13 cellular contexts compared by ENCODE assay signal in genomic region chr7:150340875-150341262, GRCh38. TPM values are rescaled to one million over a fixed set of nuclear protein-coding genes. Genes with fewer than 3 reads are reported as not detected.
DNase-seq lines count a peak whose midpoint lies in the region; ATAC-seq and TF ChIP-seq lines count a peak whose summit lies in the region.
"Had no signal": no experiment of that assay in that cellular context is flagged by ENCODE, and none has a peak within 500 bp of the region (broad histone marks: within the 10 kb centered on the region; RNA-seq: fewer than 3 reads in every experiment).

No MANE protein-coding gene starts in this region.

- no peak for TF ChIP-seq POLR2A in vagina (IDR thresholded peaks at IDR 0.05)

- H3K27ac ChIP-seq in cardiac muscle cell (no peak overlapping the region), iPS-18a (ENCODE audit: low read length) (no peak overlapping the region), parathyroid adenoma (peak overlapping the region; percentile 78), vagina (peak overlapping the region; percentile 90)
- H3K27ac ChIP-seq: A549 had no signal

- H3K4me1 ChIP-seq in cardiac muscle cell (ENCODE audit: low read depth) = peaks cover 4% of the 10 kb centered on the region
- peaks cover 14% of the 10 kb centered on the region for H3K4me1 ChIP-seq in iPS-18a (ENCODE audit: control insufficient read depth, low read depth, low read length)
- peaks cover 16% of the 10 kb centered on the region for H3K4me1 ChIP-seq in parathyroid adenoma
- peaks cover 44% of the 10 kb centered on the region for H3K4me1 ChIP-seq in vagina
- H3K4me1 ChIP-seq: A549, HAP-1 had no signal

- no peak for ATAC-seq in stimulated activated effector memory CD8-positive, alpha-beta T cell treated with anti-CD3 and anti-CD28 coated beads, Interleukin-12 subunit alpha, Interleukin-12 subunit beta, amount 100 ng/mL, for 72 hours
- ATAC-seq in HG03097 (IDR thresholded peaks at IDR 0.05; ENCODE audit: low FRiP score, unreplicated experiment) = no peak
- ATAC-seq: A549 had no signal

- H3K79me2 ChIP-seq in parathyroid adenoma = no peaks in the 10 kb centered on the region

- H3K36me3 ChIP-seq in cardiac muscle cell (no peaks in the 10 kb centered on the region), iPS-18a (ENCODE audit: control insufficient read depth, low read depth, low read length) (peaks cover 7% of the 10 kb centered on the region), parathyroid adenoma (ENCODE audit: control insufficient read depth, insufficient read depth, low read length) (no peaks in the 10 kb centered on the region), vagina (no peaks in the 10 kb centered on the region)
- H3K36me3 ChIP-seq: HAP-1 had no signal

- H3K4me3 ChIP-seq in cardiac muscle cell (peak overlapping the region; percentile 0), iPS-18a (ENCODE audit: low read length) (peak overlapping the region; percentile 77), parathyroid adenoma (ENCODE audit: low read depth, low read length) (peak overlapping the region; percentile 77), vagina (peak overlapping the region; percentile 65 to 69)
- H3K4me3 ChIP-seq: A549, HAP-1 had no signal

- DNase-seq in cardiac muscle cell (ENCODE audit: low read depth in 1 of 2, low spot score in 1 of 2) (no peak), cardiac septum (ENCODE audit: low spot score) (no peak), vagina (ENCODE audit: extremely low spot score in 2 of 2) (no peak), SW 1271 (lab: John Stamatoyannopoulos, UW) (no peak)
- DNase-seq in stimulated activated effector memory CD8-positive, alpha-beta T cell treated with anti-CD3 and anti-CD28 coated beads, Interleukin-12 subunit alpha, Interleukin-12 subunit beta, amount 100 ng/mL, for 72 hours (ENCODE audit: low spot score in 2 of 2) = no peak
- DNase-seq: DND-41, NCI-H1048 had no signal

- intact Hi-C loops in cardiac septum (cut with DNase I) = loop anchor here (5.0 kb wide), 1 partner anchor 46 kb away; no protein-coding TSS in a partner anchor
- intact Hi-C loops in vagina (cut with DNase I) = no loop called here

- H3K9me3 ChIP-seq in cardiac muscle cell (ENCODE audit: low read depth) (no peaks in the 10 kb centered on the region), iPS-18a (ENCODE audit: control insufficient read depth, low read depth, low read length) (peaks cover 8% of the 10 kb centered on the region), parathyroid adenoma (ENCODE audit: control insufficient read depth, low read length) (no peaks in the 10 kb centered on the region), vagina (no peaks in the 10 kb centered on the region)
- H3K9me3 ChIP-seq: HAP-1 had no signal

- no peak overlapping the region for H3K4me3 Mint-ChIP-seq in stimulated activated effector memory CD8-positive, alpha-beta T cell treated with anti-CD3 and anti-CD28 coated beads, Interleukin-12 subunit alpha, Interleukin-12 subunit beta, amount 100 ng/mL, for 72 hours

- H3K4me1 Mint-ChIP-seq in stimulated activated effector memory CD8-positive, alpha-beta T cell treated with anti-CD3 and anti-CD28 coated beads, Interleukin-12 subunit alpha, Interleukin-12 subunit beta, amount 100 ng/mL, for 72 hours = peaks cover 21% of the 10 kb centered on the region

- no peak overlapping the region for H3K27ac Mint-ChIP-seq in stimulated activated effector memory CD8-positive, alpha-beta T cell treated with anti-CD3 and anti-CD28 coated beads, Interleukin-12 subunit alpha, Interleukin-12 subunit beta, amount 100 ng/mL, for 72 hours

- peak overlapping the region; percentile 65 for H3K9ac ChIP-seq in iPS-18a (ENCODE audit: low read length)
- H3K9ac ChIP-seq in parathyroid adenoma = peak overlapping the region; percentile 9

- H3K4me2 ChIP-seq in parathyroid adenoma (ENCODE audit: low read length) = peak overlapping the region; percentile 80
- H3K4me2 ChIP-seq: A549 had no signal

- no peaks in the 10 kb centered on the region for H3K9me3 Mint-ChIP-seq in stimulated activated effector memory CD8-positive, alpha-beta T cell treated with anti-CD3 and anti-CD28 coated beads, Interleukin-12 subunit alpha, Interleukin-12 subunit beta, amount 100 ng/mL, for 72 hours

- peaks cover 42% of the 10 kb centered on the region for H3K27me3 ChIP-seq in cardiac muscle cell
- peaks cover 39% of the 10 kb centered on the region for H3K27me3 ChIP-seq in iPS-18a (ENCODE audit: control insufficient read depth, insufficient read depth, low read length)
- no peaks in the 10 kb centered on the region for H3K27me3 ChIP-seq in parathyroid adenoma (ENCODE audit: control insufficient read depth, insufficient read depth, low read length)
- no peaks in the 10 kb centered on the region for H3K27me3 ChIP-seq in vagina

- H2AFZ ChIP-seq in parathyroid adenoma = peak overlapping the region; percentile 71

- peaks cover 15% of the 10 kb centered on the region for H3K36me3 Mint-ChIP-seq in stimulated activated effector memory CD8-positive, alpha-beta T cell treated with anti-CD3 and anti-CD28 coated beads, Interleukin-12 subunit alpha, Interleukin-12 subunit beta, amount 100 ng/mL, for 72 hours

- TF ChIP-seq CTCF in cardiac muscle cell (IDR thresholded peaks at IDR 0.05; ENCODE audit: low read depth, low read length) = no peak
- TF ChIP-seq CTCF in parathyroid adenoma (IDR thresholded peaks at IDR 0.05) = no peak
- TF ChIP-seq CTCF in vagina (IDR thresholded peaks at IDR 0.05) = no peak

RNA-seq across cellular contexts. Expression of gene RARRES2, which starts 0.6 kb away (rescaled TPM):
- total RNA-seq in cardiac muscle cell (4.2 and 5.5 TPM in 2 replicates), cardiac septum (10.6 TPM), vagina (305 TPM)
- polyA plus RNA-seq in cardiac muscle cell = 5.7 and 8.3 TPM in 2 replicates
- total RNA-seq: T-helper 2 cell treated with Interferon-gamma antibody and Interleukin-4, amounts not matched to agents 100 ng/mL and 5 ng/mL, for 36 hours had no signal
- polyA plus RNA-seq: A549 had no signal

RNA-seq across cellular contexts. Expression of gene ACTR3C, which starts 17.5 kb away (rescaled TPM):
- total RNA-seq in cardiac muscle cell (1.5 and 4.8 TPM in 2 replicates), cardiac septum (4.6 TPM), vagina (24.1 TPM)
- 2.2 and 2.4 TPM in 2 replicates for polyA plus RNA-seq in cardiac muscle cell

RNA-seq across cellular contexts. Expression of gene LRRC61, which starts 17.7 kb away (rescaled TPM):
- total RNA-seq in cardiac muscle cell (34.0 and 34.5 TPM in 2 replicates), cardiac septum (4.4 TPM), vagina (14.0 TPM)
- polyA plus RNA-seq in cardiac muscle cell = 30.0 and 31.4 TPM in 2 replicates

RNA-seq across cellular contexts. Expression of gene REPIN1, which starts 27.8 kb away (rescaled TPM):
- total RNA-seq in cardiac muscle cell (222 and 270 TPM in 2 replicates), cardiac septum (85.5 TPM), vagina (49.4 TPM)
- polyA plus RNA-seq in cardiac muscle cell = 185 and 224 TPM in 2 replicates

RNA-seq across cellular contexts. Expression of gene ZNF775, which starts 38.3 kb away (rescaled TPM):
- total RNA-seq in cardiac muscle cell (31.7 and 34.3 TPM in 2 replicates), cardiac septum (3.4 TPM), vagina (4.4 TPM)
- polyA plus RNA-seq in cardiac muscle cell = 29.7 and 40.1 TPM in 2 replicates

Comparison
In these comparisons a context has a peak if more than half of its experiments do, and no peak if none do; other contexts are left out.
1. H3K27ac ChIP-seq: peak in parathyroid adenoma (single experiment) and vagina (single experiment); none in cardiac muscle cell (single experiment) and iPS-18a (single experiment).
2. H3K4me3 ChIP-seq: peak in every context shown above with its lines; median percentile 77 in iPS-18a; 77 in parathyroid adenoma; 67 in vagina; 0 in cardiac muscle cell.
3. RNA of gene RARRES2, which starts 0.6 kb away (total RNA-seq): 305 TPM in vagina (single experiment); 10.6 TPM in cardiac septum (single experiment) and 4.2 to 5.5 TPM in cardiac muscle cell; every median in the first group is over 10 times any median in the second.